Comparison of ENCODE assay signal across 7 cellular contexts in genomic region chr16:86207350-86207749, GRCh38.
"Had no signal": no experiment of that assay in that cellular context is flagged by ENCODE, and none has a peak within 500 bp of the region (broad histone marks: within the 10 kb centered on the region; RNA-seq: fewer than 3 reads in every experiment).

No MANE protein-coding gene starts in this region.

- H3K9me3 ChIP-seq: HAP-1 had no signal

- H3K27ac ChIP-seq: HL-60 had no signal

- H3K4me1 ChIP-seq: HAP-1 had no signal

- DNase-seq: H7, HFFc6 had no signal

- H3K4me2 ChIP-seq: GM23338 had no signal

- H3K4me3 ChIP-seq: GM23338, HAP-1 had no signal

- ATAC-seq: GM23338, HCT116, HepG2 had no signal

- H3K36me3 ChIP-seq: HAP-1 had no signal

- FAIRE-seq: HepG2 had no signal

- H2AFZ ChIP-seq: GM23338 had no signal
